In the genomic region with DNA sequence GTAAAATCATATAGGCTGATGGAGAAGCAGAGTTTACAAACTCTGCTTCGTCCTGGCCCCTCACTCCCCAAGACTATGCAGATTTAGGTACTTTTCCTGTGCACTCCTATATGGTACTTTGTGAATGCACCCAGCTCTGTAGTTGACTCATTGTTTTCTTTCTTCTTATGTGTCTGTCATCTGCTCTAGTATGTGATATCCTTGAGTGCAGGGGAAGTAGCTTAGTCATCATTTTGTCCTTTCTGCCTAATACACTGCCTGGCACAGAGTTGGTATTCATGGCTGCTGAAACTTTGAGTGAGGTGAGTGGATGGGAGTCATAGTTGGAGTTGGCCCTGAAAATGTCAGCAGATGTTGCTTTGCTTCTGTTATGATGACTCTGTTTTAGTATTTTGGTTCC, we compare ENCODE assay signal across 24 cellular contexts.
A peak's percentile ranks its signal among the peaks of the same experiment; 100 is the strongest.
DNase-seq lines count a peak whose midpoint lies in the region; ATAC-seq, FAIRE-seq and TF ChIP-seq lines count a peak whose summit lies in the region.
"Had no signal": no experiment of that assay in that cellular context is flagged by ENCODE, and none has a peak within 500 bp of the region (broad histone marks: within the 10 kb centered on the region; RNA-seq: fewer than 3 reads in every experiment).

No MANE protein-coding gene starts in this region.

- no peaks in the 10 kb centered on the region for H3K23me2 ChIP-seq in H9 (ENCODE audit: insufficient read length, low read depth, low read length, poor library complexity, severe bottlenecking)

- DNase-seq in DMS53 (lab: John Stamatoyannopoulos, UW) (peak; percentile 20), DMS53 treated with DMSO at 0.1 percent for 48 hours (lab: John Stamatoyannopoulos, UW; ENCODE audit: unreplicated experiment) (no peak), H9 (no peak), K562 (ENCODE audit: extremely low read depth in 1 of 4, low spot score in 3 of 4) (no peak), fibroblast of mammary gland (ENCODE audit: low read depth) (peak; percentile 14), iPS-NIHi7 (ENCODE audit: extremely low spot score) (no peak), HPDE6-E6E7 (ENCODE audit: extremely low spot score) (no peak)
- DNase-seq: AML-193; C1 segment of cervical spinal cord; CD8-positive, alpha-beta T cell; EL; GF-D8; KG1; NCI-H1092 treated with DMSO at 0.1 percent for 48 hours; NCI-H1436 treated with DMSO at 0.1 percent for 48 hours; NCI-H1930; NCI-H510A treated with DMSO at 0.1 percent for 48 hours; NCI-H748 treated with DMSO at 0.1 percent for 48 hours had no signal

- no peaks in the 10 kb centered on the region for H3K27me3 Mint-ChIP-seq in H9 (ENCODE audit: low read depth)

- H3K14ac ChIP-seq in H9 (ENCODE audit: insufficient read depth, low read length): no peak overlapping the region

- H4K5ac ChIP-seq in H9 (ENCODE audit: insufficient read length, low read depth, low read length): peak overlapping the region; percentile 14

- H2BK5ac ChIP-seq in H9 (ENCODE audit: insufficient read length, low read length): no peak overlapping the region

- H4K20me1 ChIP-seq in H9 (ENCODE audit: control insufficient read depth, insufficient read depth, insufficient read length) (no peaks in the 10 kb centered on the region), K562 (replicated peaks; ENCODE audit: control insufficient read depth, insufficient read depth, low read length) (no peaks in the 10 kb centered on the region)

- no peak overlapping the region for H2BK15ac ChIP-seq in H9 (ENCODE audit: low read depth, low read length)

- no peak overlapping the region for H4K8ac ChIP-seq in H9 (replicated peaks; ENCODE audit: insufficient read length, low read depth, low read length)

- H2AFZ ChIP-seq in H9 (ENCODE audit: low read length) (no peak overlapping the region), K562 (ENCODE audit: low read depth, low read length) (no peak overlapping the region)

- H3K4me1 ChIP-seq in H9 (ENCODE audit: insufficient read depth, low read length) (no peaks in the 10 kb centered on the region), K562 (replicated peaks in 1 of 2; ENCODE audit: control insufficient read depth in 2 of 2, insufficient read depth in 2 of 2, low read length in 2 of 2) (no peaks in the 10 kb centered on the region)
- H3K4me1 ChIP-seq: SJSA1 had no signal

- H3K27ac Mint-ChIP-seq in H9: no peak overlapping the region
- H3K27ac Mint-ChIP-seq: CD8-positive, alpha-beta T cell had no signal

- no peak overlapping the region for H3K18ac ChIP-seq in H9 (ENCODE audit: insufficient read length, low read depth, low read length)

- WGBS in H9 (ENCODE audit: extremely low coverage, insufficient read length, low lambda C conversion rate): no CpG with 5 or more reads among the region's 1 CpG
- WGBS in K562 (ENCODE audit: insufficient coverage, low coverage, missing lambda C conversion rate): 0% methylated on average over 1 of the region's 1 CpG

- no peak for TF ChIP-seq EP300 in K562 (IDR thresholded peaks at IDR 0.05; ENCODE audit: low read length)

- no peak for TF ChIP-seq RAD21 in K562 (CRISPR knock-in tag; conservative IDR thresholded peaks at IDR 0.05 in 1 of 2, IDR thresholded peaks at IDR 0.05 in 1 of 2)

- no peaks in the 10 kb centered on the region for H3K79me2 ChIP-seq in H9 (ENCODE audit: insufficient read depth, low read length)
- no peaks in the 10 kb centered on the region for H3K79me2 ChIP-seq in K562 (ENCODE audit: control insufficient read depth, insufficient read depth, low read length)

- peaks cover 0 to 3% of the 10 kb centered on the region in 2 experiments; a peak in 3 of 5 replicates for H3K9me3 Mint-ChIP-seq in H9
- H3K9me3 Mint-ChIP-seq: CD8-positive, alpha-beta T cell had no signal

- FAIRE-seq in K562 (lab: Jason Lieb, UNC): no peak
- FAIRE-seq: GM19239, H1 had no signal

- H3K9me3 ChIP-seq in H9 (ENCODE audit: control insufficient read depth, low read depth, low read length) (no peaks in the 10 kb centered on the region), K562 (replicated peaks; ENCODE audit: control insufficient read depth, insufficient read depth, low read depth, low read length) (no peaks in the 10 kb centered on the region)
- H3K9me3 ChIP-seq: SJSA1 had no signal

- in situ Hi-C loops in K562 (cut with MboI): no loop called here

- H3K4me3 Mint-ChIP-seq in H9: no peak overlapping the region
- H3K4me3 Mint-ChIP-seq: CD8-positive, alpha-beta T cell had no signal

- H3K4me3 ChIP-seq in K562: no peak overlapping the region
- H3K4me3 ChIP-seq in fibroblast of mammary gland (ENCODE audit: control insufficient read depth, low read depth, low read length): no peak overlapping the region
- H3K4me3 ChIP-seq: SJSA1 had no signal

- no peaks in the 10 kb centered on the region for H3K79me1 ChIP-seq in H9 (ENCODE audit: insufficient read depth, low read depth, low read length, poor library complexity, severe bottlenecking)

- H3K4ac ChIP-seq in H9 (ENCODE audit: low read depth, low read length): no peak overlapping the region

- TF ChIP-seq POLR2A in K562 (conservative IDR thresholded peaks at IDR 0.05): no peak

- peaks cover 4% of the 10 kb centered on the region in 2 experiments; a peak in 2 of 4 replicates for H3K4me1 Mint-ChIP-seq in H9

- no peak overlapping the region for H2AK5ac ChIP-seq in H9 (ENCODE audit: insufficient read length, low read length)

- H4K91ac ChIP-seq in H9 (ENCODE audit: insufficient read length, low read depth, low read length): no peak overlapping the region

- H3K4me2 ChIP-seq in H9 (ENCODE audit: insufficient read depth, insufficient read length, low read length) (no peak overlapping the region), K562 (ENCODE audit: insufficient read depth, low read length) (no peak overlapping the region)

- H3K9ac ChIP-seq in H9 (ENCODE audit: extremely low read depth, insufficient read length, low read length) (no peak overlapping the region), K562 (ENCODE audit: insufficient read depth in 1 of 2, low read depth in 2 of 2, low read length in 2 of 2) (no peak overlapping the region)

- no peak overlapping the region for H3K23ac ChIP-seq in H9 (ENCODE audit: insufficient read length, low read depth, low read length)

- no peak for TF ChIP-seq CTCF in H9 (conservative IDR thresholded peaks at IDR 0.05)
- TF ChIP-seq CTCF in K562 (IDR thresholded peaks at IDR 0.05 in 2 of 3, conservative IDR thresholded peaks at IDR 0.05 in 1 of 3; ENCODE audit: insufficient read depth in 2 of 3, low read depth in 1 of 3, low read length in 3 of 3): no peak
- TF ChIP-seq CTCF in fibroblast of mammary gland (conservative IDR thresholded peaks at IDR 0.05; ENCODE audit: control insufficient read depth, insufficient read depth, low read depth, low read length): no peak

- no peaks in the 10 kb centered on the region for H3K9me1 ChIP-seq in K562 (ENCODE audit: control insufficient read depth, insufficient read depth, low read length)

- H3K36me3 ChIP-seq in K562 (ENCODE audit: control insufficient read depth, insufficient read depth, low read length): no peaks in the 10 kb centered on the region
- H3K36me3 ChIP-seq: SJSA1 had no signal

- no peak overlapping the region for H2BK120ac ChIP-seq in H9 (ENCODE audit: low read depth, low read length, poor library complexity, severe bottlenecking)

- POLR2A ChIA-PET in K562 (lab: Yijun Ruan, JAX): interaction anchor here (0.6 kb wide), 1 partner anchor 245 kb away, joined by 3 read pairs; no protein-coding TSS in a partner anchor

- H3K27ac ChIP-seq in H9 (ENCODE audit: insufficient read length, low read depth, low read length): no peak overlapping the region
- no peak overlapping the region for H3K27ac ChIP-seq in K562 (ENCODE audit: extremely low read depth, low read depth, low read length)
- H3K27ac ChIP-seq: 22Rv1, SJSA1 had no signal

- intact Hi-C loops in K562 (cut with micrococcal nuclease): no loop called here

- no peak overlapping the region for H3K56ac ChIP-seq in H9 (ENCODE audit: insufficient read length, low read depth, low read length)

- no peak overlapping the region for H2BK12ac ChIP-seq in H9 (ENCODE audit: insufficient read length, low read depth, low read length)

- CTCF ChIA-PET in K562 (lab: Yijun Ruan, JAX; ENCODE audit: low intra/inter-chr PET ratio): no interaction called here

- no peaks in the 10 kb centered on the region for H3K27me3 ChIP-seq in H9 (ENCODE audit: insufficient read depth, low read length)
- no peaks in the 10 kb centered on the region for H3K27me3 ChIP-seq in K562 (ENCODE audit: control insufficient read depth in 2 of 2, insufficient read depth in 2 of 2, low read length in 2 of 2)

- no peak for ATAC-seq in K562
- no peak for ATAC-seq in HG02763 (IDR thresholded peaks at IDR 0.05; ENCODE audit: unreplicated experiment)
- ATAC-seq: CD8-positive, alpha-beta T cell; Panc1 had no signal

- no TSS peak for BruUV-seq in K562 (replicated peaks; lab: Mats Ljungman, UMichigan)

- H3T11ph ChIP-seq in H9 (ENCODE audit: low read length): no peak overlapping the region

- no peaks in the 10 kb centered on the region; a peak in 2 of 7 replicates for H3K36me3 Mint-ChIP-seq in H9 (ENCODE audit: insufficient read depth in 1 of 3, low read depth in 3 of 3)
- H3K36me3 Mint-ChIP-seq: CD8-positive, alpha-beta T cell had no signal

- no peak overlapping the region for H2BK20ac ChIP-seq in H9 (ENCODE audit: low read depth, low read length, poor library complexity, severe bottlenecking)

TF ChIP-seq in K562, 482 proteins besides CTCF, POLR2A, EP300 and RAD21:
- TF ChIP-seq C11orf30 (IDR thresholded peaks at IDR 0.05; ENCODE audit: low read depth) (peak; percentile 37; the same call in 1 of the 2 replicates), ZNF316 (IDR thresholded peaks at IDR 0.05) (peak; percentile 49; the same call in 1 of the 2 replicates), MEF2A (IDR thresholded peaks at IDR 0.05; ENCODE audit: control insufficient read depth, low read depth, low read length) (no peak)
- TF ChIP-seq, protein P1, sequence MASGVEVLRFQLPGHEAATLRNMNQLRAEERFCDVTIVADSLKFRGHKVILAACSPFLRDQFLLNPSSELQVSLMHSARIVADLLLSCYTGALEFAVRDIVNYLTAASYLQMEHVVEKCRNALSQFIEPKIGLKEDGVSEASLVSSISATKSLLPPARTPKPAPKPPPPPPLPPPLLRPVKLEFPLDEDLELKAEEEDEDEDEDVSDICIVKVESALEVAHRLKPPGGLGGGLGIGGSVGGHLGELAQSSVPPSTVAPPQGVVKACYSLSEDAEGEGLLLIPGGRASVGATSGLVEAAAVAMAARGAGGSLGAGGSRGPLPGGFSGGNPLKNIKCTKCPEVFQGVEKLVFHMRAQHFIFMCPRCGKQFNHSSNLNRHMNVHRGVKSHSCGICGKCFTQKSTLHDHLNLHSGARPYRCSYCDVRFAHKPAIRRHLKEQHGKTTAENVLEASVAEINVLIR (CRISPR knock-in tag; IDR thresholded peaks at IDR 0.05): no peak

Comparison
In these comparisons a context has a peak if more than half of its experiments do, and no peak if none do; other contexts are left out.
1. DNase-seq: peak in DMS53 (single experiment) and fibroblast of mammary gland (single experiment); none in DMS53 treated with DMSO at 0.1 percent for 48 hours (single experiment), H9 (single experiment), K562 (0 of 4), iPS-NIHi7 (single experiment) and HPDE6-E6E7 (single experiment).